ENCODE assay signal across 9 cellular contexts in genomic region chr1:1892763-1893120, GRCh38. TPM values are rescaled to one million over a fixed set of nuclear protein-coding genes. Genes with fewer than 3 reads are reported as not detected.
DNase-seq lines count a peak whose midpoint lies in the region; ATAC-seq and TF ChIP-seq lines count a peak whose summit lies in the region.
"Had no signal": no experiment of that assay in that cellular context is flagged by ENCODE, and none has a peak within 500 bp of the region (broad histone marks: within the 10 kb centered on the region; RNA-seq: fewer than 3 reads in every experiment).

No MANE protein-coding gene starts in this region.

- H4K20me1 ChIP-seq in DOHH2 (ENCODE audit: control insufficient read depth, insufficient read depth, low read depth, low read length), result peaks cover 19% of the 10 kb centered on the region
- H4K20me1 ChIP-seq in Karpas-422 (ENCODE audit: insufficient read depth, low read depth, low read length), result peaks cover 22% of the 10 kb centered on the region

- peaks cover 33 to 41% of the 10 kb centered on the region in 2 donors for H3K4me1 Mint-ChIP-seq in effector memory CD8-positive, alpha-beta T cell (ENCODE audit: low read depth in 2 of 2)

- peaks cover 32% of the 10 kb centered on the region for H3K36me3 Mint-ChIP-seq in effector memory CD8-positive, alpha-beta T cell (ENCODE audit: insufficient read depth)

- H3K36me3 ChIP-seq in DOHH2 (ENCODE audit: control insufficient read depth, low read length), result peaks cover 30% of the 10 kb centered on the region
- H3K36me3 ChIP-seq in Peyer's patch, result no peaks in the 10 kb centered on the region
- no peaks in the 10 kb centered on the region for H3K36me3 ChIP-seq in psoas muscle (ENCODE audit: insufficient read depth in 1 of 2, low read depth in 1 of 2)
- peaks cover 7% of the 10 kb centered on the region; the same call in 1 of the 2 replicates for H3K36me3 ChIP-seq in Karpas-422 (ENCODE audit: insufficient read depth, low read length)

- H3K27me3 Mint-ChIP-seq in effector memory CD8-positive, alpha-beta T cell, result peaks cover 9 to 20% of the 10 kb centered on the region in 2 donors

- H3K9me3 ChIP-seq in DOHH2 (ENCODE audit: control insufficient read depth, insufficient read depth, low read length) (no peaks in the 10 kb centered on the region), Peyer's patch (no peaks in the 10 kb centered on the region), psoas muscle (no peaks in the 10 kb centered on the region), Karpas-422 (ENCODE audit: low read length) (no peaks in the 10 kb centered on the region)

- peaks cover 67% of the 10 kb centered on the region for H3K4me1 ChIP-seq in DOHH2 (ENCODE audit: control insufficient read depth, low read length)
- peaks cover 8 to 69% (median 40%) of the 10 kb centered on the region in 4 donors for H3K4me1 ChIP-seq in Peyer's patch
- H3K4me1 ChIP-seq in psoas muscle, result peaks cover 40% of the 10 kb centered on the region
- peaks cover 52% of the 10 kb centered on the region for H3K4me1 ChIP-seq in Karpas-422 (ENCODE audit: low read length)

- no peaks in the 10 kb centered on the region for H3K9me3 Mint-ChIP-seq in effector memory CD8-positive, alpha-beta T cell

- H3K27ac Mint-ChIP-seq in effector memory CD8-positive, alpha-beta T cell, result peak overlapping the region; percentile 91 to 95

- H3K4me3 Mint-ChIP-seq in effector memory CD8-positive, alpha-beta T cell, result peak overlapping the region; percentile 87 to 92

- DNase-seq in Peyer's patch (no peak), psoas muscle (peak in 1 of 2 donors; percentile 48), SKM-1 treated with dmso at 0.1 percent for 144 hours (lab: John Stamatoyannopoulos, UW; ENCODE audit: unreplicated experiment) (no peak), Karpas-422 (no peak), dedifferentiated amniotic fluid mesenchymal stem cell (ENCODE audit: extremely low spot score) (no peak), posterior cingulate gyrus (no peak)
- DNase-seq in effector memory CD8-positive, alpha-beta T cell, result no peak
- DNase-seq: activated CD8-positive, alpha-beta memory T cell treated with anti-CD3 and anti-CD28 coated beads for 24 hours had no signal

- peak overlapping the region; percentile 95 for H3K4me2 ChIP-seq in DOHH2 (ENCODE audit: low read length)
- H3K4me2 ChIP-seq in Karpas-422 (ENCODE audit: low read depth, low read length, poor library complexity, severe bottlenecking), result no peak overlapping the region

- TF ChIP-seq CTCF in DOHH2 (IDR thresholded peaks at IDR 0.05; ENCODE audit: low read depth, low read length, poor library complexity, severe bottlenecking) (no peak), Peyer's patch (IDR thresholded peaks at IDR 0.05) (no peak), psoas muscle (IDR thresholded peaks at IDR 0.05) (no peak)

- TF ChIP-seq POLR2A in Peyer's patch (IDR thresholded peaks at IDR 0.05), result no peak

- WGBS in psoas muscle, 3 donors, result 73 to 89% (median 81%) methylated on average over 6 to 7 of the region's 7 CpGs

- H2AFZ ChIP-seq in Karpas-422 (ENCODE audit: low read length), result no peak overlapping the region

- intact Hi-C loops in psoas muscle (cut with DNase I), result loop anchor here in 1 of 2 donors (5.0 kb wide), 2 partner anchors 115 to 135 kb away; partner anchors contain the start of gene NADK
- intact Hi-C loops in posterior cingulate gyrus (cut with DNase I), result loop anchor here (5.0 kb wide), 1 partner anchor 35 kb away; no protein-coding TSS in a partner anchor

- H3K79me2 ChIP-seq in DOHH2 (ENCODE audit: control insufficient read depth, low read length) (peaks cover 52% of the 10 kb centered on the region), Karpas-422 (ENCODE audit: low read length) (peaks cover 25% of the 10 kb centered on the region)

- H3K9ac ChIP-seq in Karpas-422 (ENCODE audit: low read length), result no peak overlapping the region

- H3K4me3 ChIP-seq in DOHH2 (ENCODE audit: low read length), result peak overlapping the region; percentile 90
- H3K4me3 ChIP-seq in Peyer's patch, result peak overlapping the region in 2 of 4 donors; percentile 79 to 94
- H3K4me3 ChIP-seq in psoas muscle, result peak overlapping the region; percentile 97
- no peak overlapping the region for H3K4me3 ChIP-seq in Karpas-422 (ENCODE audit: low read length)

- H3F3A ChIP-seq in DOHH2 (ENCODE audit: control insufficient read depth, insufficient read depth), result no peaks in the 10 kb centered on the region

- H3K9me2 ChIP-seq in DOHH2 (replicated peaks; ENCODE audit: control insufficient read depth, low read length), result no peaks in the 10 kb centered on the region
- no peaks in the 10 kb centered on the region for H3K9me2 ChIP-seq in Karpas-422 (replicated peaks; ENCODE audit: insufficient read depth, low read length)

- no peak for ATAC-seq in effector memory CD8-positive, alpha-beta T cell (replicated peaks)
- no peak for ATAC-seq in psoas muscle

- no peak overlapping the region for H3K27ac ChIP-seq in DOHH2 (ENCODE audit: low read depth, low read length)
- H3K27ac ChIP-seq in Peyer's patch, result peak overlapping the region; percentile 97 to 99 (median 99)
- H3K27ac ChIP-seq in psoas muscle, result peak overlapping the region; percentile 88
- no peak overlapping the region for H3K27ac ChIP-seq in Karpas-422 (ENCODE audit: low read length)

- no peaks in the 10 kb centered on the region for H3K27me3 ChIP-seq in DOHH2 (ENCODE audit: control insufficient read depth, low read length)
- H3K27me3 ChIP-seq in Peyer's patch, result no peaks in the 10 kb centered on the region
- H3K27me3 ChIP-seq in psoas muscle (ENCODE audit: insufficient read depth in 3 of 3, low read length in 2 of 3), result no peaks in the 10 kb centered on the region
- H3K27me3 ChIP-seq in Karpas-422 (ENCODE audit: low read length), result no peaks in the 10 kb centered on the region

RNA-seq across cellular contexts. Expression of gene GNB1, which starts 1.9 kb away (rescaled TPM):
- total RNA-seq in Peyer's patch, result 100 to 1,000 TPM; 112 to 266 (median 236) TPM
- total RNA-seq in psoas muscle, result 10 to 100 TPM; 68.0 to 90.3 (median 75.9) TPM
- polyA plus RNA-seq in psoas muscle, result 100 to 1,000 TPM in 1 of 3 donors, 10 to 100 TPM in 2; 32.3 to 100 (median 58.4) TPM
- 65.7 and 93.7 TPM in 2 replicates for total RNA-seq in Karpas-422 (2014; rRNA removed; shearing (Covaris generic); ENCODE audit: low replicate concordance)

RNA-seq across cellular contexts. Expression of gene CALML6, which starts 22.3 kb away (rescaled TPM):
- total RNA-seq in Peyer's patch, result not detected
- total RNA-seq in psoas muscle, result 10 to 100 TPM in 2 of 4 donors, 1 to 10 TPM in 2; 4.2 to 54.5 (median 16.0) TPM
- polyA plus RNA-seq in psoas muscle, result 10 to 100 TPM in 2 of 3 donors, 1 to 10 TPM in 1; 9.7 to 75.4 (median 49.8) TPM
- 0.32 TPM in 1 of 2 replicates, not detected in the other for total RNA-seq in Karpas-422 (2014; rRNA removed; shearing (Covaris generic); ENCODE audit: low replicate concordance)

RNA-seq across cellular contexts. Expression of gene TMEM52, which starts 26.3 kb away (rescaled TPM):
- total RNA-seq in Peyer's patch, result 10 to 100 TPM in 1 of 4 donors, 1 to 10 TPM in 3; 2.2 to 11.6 (median 6.4) TPM
- total RNA-seq in psoas muscle, result 100 to 1,000 TPM in 1 of 4 donors, 10 to 100 TPM in 3; 37.2 to 107 (median 53.4) TPM
- 100 to 1,000 TPM in 2 of 3 donors, 10 to 100 TPM in 1; 42.0 to 137 (median 114) TPM for polyA plus RNA-seq in psoas muscle
- not detected in 2 replicates for total RNA-seq in Karpas-422 (2014; rRNA removed; shearing (Covaris generic); ENCODE audit: low replicate concordance)

Comparison
In these comparisons a context has a peak if more than half of its experiments do, and no peak if none do; other contexts are left out.
1. H3K27ac ChIP-seq: peak in Peyer's patch (4 of 4) and psoas muscle (single experiment); none in DOHH2 (single experiment) and Karpas-422 (single experiment).